17 cellular contexts compared by ENCODE assay signal in the genomic region with DNA sequence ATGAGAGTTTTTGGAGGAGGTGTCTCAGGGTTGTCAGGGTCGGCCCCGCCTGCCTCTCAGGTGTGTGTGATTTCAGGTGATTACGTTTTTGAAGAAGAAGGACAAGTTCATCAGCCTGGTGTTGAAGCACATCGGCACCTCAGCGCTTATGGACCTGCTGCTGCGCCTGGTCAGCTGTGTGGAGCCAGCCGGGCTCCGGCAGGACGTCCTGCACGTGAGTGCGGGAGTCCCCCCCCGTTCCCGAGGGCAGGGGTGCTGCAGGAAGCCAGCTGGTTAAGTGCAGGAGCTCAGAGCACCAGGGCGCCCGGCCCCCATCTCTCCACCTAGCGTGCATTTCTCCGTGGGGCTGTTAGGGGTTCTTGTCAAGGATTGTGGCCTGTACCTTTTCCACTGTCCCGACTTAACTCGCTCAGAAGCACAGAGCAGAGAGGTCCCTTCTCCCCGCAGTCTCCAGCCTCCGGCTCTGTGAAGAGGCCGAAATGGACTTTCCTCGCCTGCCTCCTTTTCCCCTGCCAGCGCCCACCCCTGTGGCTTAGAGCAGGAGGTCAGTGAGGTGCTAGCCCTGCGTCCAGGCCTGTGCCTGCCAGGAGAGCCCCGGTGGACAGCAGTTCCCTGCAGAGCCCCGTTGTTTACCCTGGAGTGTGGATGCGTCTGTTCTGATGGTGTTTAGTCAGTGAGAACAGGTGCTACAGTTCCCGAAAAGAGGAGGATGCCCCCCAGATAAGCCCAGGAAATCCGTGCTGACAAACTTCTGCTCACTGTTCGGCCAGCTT.
DNase-seq lines count a peak whose midpoint lies in the region; ATAC-seq, FAIRE-seq and TF ChIP-seq lines count a peak whose summit lies in the region.
"Had no signal": no experiment of that assay in that cellular context is flagged by ENCODE, and none has a peak within 500 bp of the region (broad histone marks: within the 10 kb centered on the region; RNA-seq: fewer than 3 reads in every experiment).

No MANE protein-coding gene starts in this region.

- H3K36me3 Mint-ChIP-seq in HFFc6 (ENCODE audit: low read depth), result peaks cover 11% of the 10 kb centered on the region; the same call in 1 of the 2 replicates

- H3K14ac ChIP-seq in trophoblast cell (ENCODE audit: low read length), result no peak overlapping the region

- POLR2A ChIA-PET in RWPE1 (lab: Yijun Ruan, JAX; ENCODE audit: low non-redundant PET), result no interaction called here

- WGBS in right cardiac atrium, result 92% methylated on average over 31 of the region's 31 CpGs
- WGBS in trophoblast cell (ENCODE audit: extremely low coverage, insufficient coverage, insufficient read length), result no CpG with 5 or more reads among the region's 31 CpGs

- peak in 2 of 3 donors; percentile 27 to 41 for DNase-seq in right cardiac atrium
- DNase-seq in left ventricle myocardium superior, result no peak
- DNase-seq in RWPE1 (ENCODE audit: low spot score), result no peak
- DNase-seq in kidney, result peak; percentile 67
- DNase-seq in trophoblast cell, result no peak
- no peak for DNase-seq in HFFc6
- no peak for DNase-seq in NCI-H69 (lab: John Stamatoyannopoulos, UW)
- DNase-seq: 8988T; CD8-positive, alpha-beta T cell; H7 had no signal

- H3K27me3 Mint-ChIP-seq in HFFc6 (ENCODE audit: insufficient read depth), result peaks cover 2% of the 10 kb centered on the region

- H3K9me3 Mint-ChIP-seq in HFFc6, result no peaks in the 10 kb centered on the region
- H3K9me3 Mint-ChIP-seq: CD8-positive, alpha-beta T cell; GM23338 had no signal

- H2AK5ac ChIP-seq in trophoblast cell (ENCODE audit: low read length), result no peak overlapping the region

- H3K4me1 Mint-ChIP-seq in HFFc6 (ENCODE audit: low read depth), result no peaks in the 10 kb centered on the region
- H3K4me1 Mint-ChIP-seq: GM23338 had no signal

- ATAC-seq in right cardiac atrium, result no peak
- no peak for ATAC-seq in left ventricle myocardium superior
- ATAC-seq in GM19395 (IDR thresholded peaks at IDR 0.05; ENCODE audit: unreplicated experiment), result no peak
- ATAC-seq: CD8-positive, alpha-beta T cell; GM23338; K562 had no signal

- CTCF ChIA-PET in RWPE1 (lab: Yijun Ruan, JAX), result no interaction called here

- H2BK12ac ChIP-seq in trophoblast cell (ENCODE audit: low read length), result no peak overlapping the region

- no peaks in the 10 kb centered on the region for H3K79me2 ChIP-seq in trophoblast cell (ENCODE audit: control insufficient read depth, insufficient read depth, low read length, poor library complexity)

- H3K27ac Mint-ChIP-seq in HFFc6, result no peak overlapping the region
- H3K27ac Mint-ChIP-seq: CD8-positive, alpha-beta T cell; GM23338 had no signal

- H3K27ac ChIP-seq in right cardiac atrium (ENCODE audit: low read length) (no peak overlapping the region), RWPE1 (0 out of 2 replicates have a peak overlapping the region, but pooled peaks have one; percentile 5), kidney (ENCODE audit: low read depth in 2 of 2, low read length in 2 of 2) (no peak overlapping the region), trophoblast cell (ENCODE audit: low read depth, low read length) (no peak overlapping the region)
- H3K27ac ChIP-seq: BLaER1 had no signal

- H2BK120ac ChIP-seq in trophoblast cell (ENCODE audit: insufficient read depth, low read length, poor library complexity), result no peak overlapping the region

- no peak overlapping the region for H4K8ac ChIP-seq in trophoblast cell (ENCODE audit: low read depth, low read length)

- TF ChIP-seq CTCF in RWPE1 (conservative IDR thresholded peaks at IDR 0.05; ENCODE audit: low read depth) (no peak), kidney (IDR thresholded peaks at IDR 0.05; ENCODE audit: borderline replicate concordance, extremely low read depth, insufficient read depth) (no peak), HFFc6 (IDR thresholded peaks at IDR 0.05) (no peak)

- H3K9ac ChIP-seq in kidney (ENCODE audit: low read length in 2 of 2) (no peak overlapping the region), trophoblast cell (ENCODE audit: low read length) (no peak overlapping the region)
- H3K9ac ChIP-seq: BLaER1 had no signal

- no peak overlapping the region for H2AFZ ChIP-seq in trophoblast cell (ENCODE audit: insufficient read depth, low read length, poor library complexity)
- H2AFZ ChIP-seq: GM23338 had no signal

- no peak overlapping the region for H3K18ac ChIP-seq in trophoblast cell (ENCODE audit: low read length)

- no peak overlapping the region for H3K23ac ChIP-seq in trophoblast cell (ENCODE audit: low read length)

- no peak overlapping the region for H3K4me2 ChIP-seq in trophoblast cell (ENCODE audit: low read length)
- H3K4me2 ChIP-seq: BLaER1, GM23338 had no signal

- H3K79me1 ChIP-seq in trophoblast cell (ENCODE audit: low read length), result no peaks in the 10 kb centered on the region

- no peak overlapping the region for H2BK5ac ChIP-seq in trophoblast cell (ENCODE audit: low read depth, low read length, poor library complexity)

- intact Hi-C loops in right cardiac atrium (cut with DNase I) (no loop called here), left ventricle myocardium superior (cut with micrococcal nuclease) (no loop called here), kidney (cut with DNase I) (no loop called here)

- FAIRE-seq in kidney (lab: Jason Lieb, UNC), result no peak
- FAIRE-seq: D721Med, G401.6, GM12891, K562 had no signal

- H4K12ac ChIP-seq in trophoblast cell (ENCODE audit: low read depth, low read length), result peak overlapping the region; percentile 35

- H3K4me1 ChIP-seq in right cardiac atrium (ENCODE audit: control insufficient read depth, insufficient read depth, low read length) (no peaks in the 10 kb centered on the region), kidney (ENCODE audit: control insufficient read depth in 1 of 2, insufficient read depth in 1 of 2, low read depth in 1 of 2, low read length in 2 of 2) (peaks cover 0 to 2% of the 10 kb centered on the region in 2 donors), trophoblast cell (ENCODE audit: control insufficient read depth in 1 of 2, insufficient read depth in 2 of 2, low read length in 2 of 2) (no peaks in the 10 kb centered on the region)
- H3K4me1 ChIP-seq: BLaER1 had no signal

- H3K27me3 ChIP-seq in right cardiac atrium (ENCODE audit: control insufficient read depth, insufficient read depth), result no peaks in the 10 kb centered on the region
- H3K27me3 ChIP-seq in trophoblast cell (ENCODE audit: insufficient read depth, low read length), result no peaks in the 10 kb centered on the region
- H3K27me3 ChIP-seq: BLaER1 had no signal

- H3K4me3 Mint-ChIP-seq in HFFc6, result no peak overlapping the region
- H3K4me3 Mint-ChIP-seq: CD8-positive, alpha-beta T cell; GM23338 had no signal

- H3K4me3 ChIP-seq in right cardiac atrium (ENCODE audit: low read length) (no peak overlapping the region), kidney (ENCODE audit: low read length in 2 of 2) (no peak overlapping the region), trophoblast cell (ENCODE audit: low read depth, low read length) (no peak overlapping the region)
- H3K4me3 ChIP-seq: BLaER1, GM23338, K562 had no signal

- H3K9me3 ChIP-seq in right cardiac atrium (ENCODE audit: control insufficient read depth, low read length) (no peaks in the 10 kb centered on the region), kidney (ENCODE audit: control insufficient read depth in 1 of 2, low read length in 2 of 2) (no peaks in the 10 kb centered on the region), trophoblast cell (ENCODE audit: insufficient read depth, low read depth, low read length) (no peaks in the 10 kb centered on the region)
- H3K9me3 ChIP-seq: BLaER1 had no signal

- H4K91ac ChIP-seq in trophoblast cell (ENCODE audit: low read depth, low read length), result no peak overlapping the region

- H3K36me3 ChIP-seq in kidney (ENCODE audit: control insufficient read depth in 1 of 2, insufficient read depth in 2 of 2, low read length in 2 of 2), result peaks cover 34 to 50% of the 10 kb centered on the region in 2 donors
- peaks cover 49 to 55% of the 10 kb centered on the region in 2 experiments for H3K36me3 ChIP-seq in trophoblast cell (ENCODE audit: control insufficient read depth in 1 of 2, insufficient read depth in 2 of 2, low read length in 2 of 2)

- H3K4ac ChIP-seq in trophoblast cell (ENCODE audit: low read depth, low read length), result no peak overlapping the region

Comparison
In these comparisons a context has a peak if more than half of its experiments do, and no peak if none do; other contexts are left out.
1. DNase-seq: peak in right cardiac atrium (2 of 3) and kidney (single experiment); none in left ventricle myocardium superior (single experiment), RWPE1 (single experiment), trophoblast cell (0 of 2), HFFc6 (single experiment) and NCI-H69 (single experiment).